ENCODE assay signal across 8 cellular contexts in the genomic region with DNA sequence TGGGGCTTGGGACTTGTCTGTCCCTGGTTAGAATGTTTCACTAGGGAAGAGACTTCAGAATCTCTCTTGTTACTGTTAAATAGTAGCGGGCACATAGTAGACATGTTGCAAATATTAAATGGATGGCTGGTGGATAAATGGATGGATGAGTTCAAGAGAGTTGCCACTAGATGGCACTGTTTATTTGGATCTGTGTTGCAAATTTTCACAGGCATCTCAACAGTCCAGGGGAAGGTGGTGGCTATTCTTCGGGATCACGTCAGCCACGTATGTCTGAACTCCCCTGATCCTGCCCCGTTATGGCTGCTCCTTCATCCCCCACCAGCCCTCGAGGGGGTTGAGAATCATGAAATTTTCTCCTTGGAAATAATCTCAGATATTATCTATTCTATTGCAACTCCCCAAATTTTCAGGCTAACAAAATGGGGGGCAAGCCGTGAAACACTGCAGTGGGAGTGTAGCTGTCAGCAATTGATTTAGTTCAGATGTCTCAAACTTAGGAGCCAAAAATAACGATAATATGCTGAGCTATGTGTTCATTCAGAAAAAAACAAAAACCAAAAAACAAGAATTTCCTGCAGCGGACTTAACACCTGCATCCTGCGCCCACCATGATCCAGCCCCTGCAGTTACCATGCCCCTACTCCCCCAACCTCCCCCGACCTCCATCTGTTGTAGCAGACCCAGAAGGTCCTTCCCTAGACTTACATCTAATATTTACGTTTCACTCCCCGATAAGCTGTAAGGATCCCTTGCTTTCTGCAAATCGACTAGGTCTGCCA. TPM values are rescaled to one million over a fixed set of nuclear protein-coding genes. Genes with fewer than 3 reads are reported as not detected.
DNase-seq lines count a peak whose midpoint lies in the region; ATAC-seq and TF ChIP-seq lines count a peak whose summit lies in the region.

No MANE protein-coding gene starts in this region.

- DNase-seq in COLO668 (lab: John Stamatoyannopoulos, UW; ENCODE audit: unreplicated experiment) (peak; percentile 27), NCI-H187 treated with DMSO at 0.1 percent for 48 hours (lab: John Stamatoyannopoulos, UW) (peak; percentile 37), T-helper 17 cell (peak in 1 of 3 donors; percentile 11), endothelial cell (ENCODE audit: low spot score) (peak; percentile 46), mucosa of gallbladder (ENCODE audit: low spot score) (peak; percentile 64), T1000 (lab: John Stamatoyannopoulos, UW) (no peak)

- H3K9me3 Mint-ChIP-seq in endothelial cell (ENCODE audit: unreplicated experiment) = no peaks in the 10 kb centered on the region

- H3K4me1 Mint-ChIP-seq in T-helper 17 cell (peaks cover 24% of the 10 kb centered on the region), endothelial cell (ENCODE audit: unreplicated experiment) (peaks cover 3% of the 10 kb centered on the region)

- H3K4me3 Mint-ChIP-seq in T-helper 17 cell (peak overlapping the region; percentile 45), endothelial cell (ENCODE audit: unreplicated experiment) (no peak overlapping the region)

- H3K36me3 Mint-ChIP-seq in T-helper 17 cell (ENCODE audit: low read depth) (peaks cover 2% of the 10 kb centered on the region), endothelial cell (ENCODE audit: low read depth, unreplicated experiment) (no peaks in the 10 kb centered on the region)

- TF ChIP-seq CTCF in endothelial cell (IDR thresholded peaks at IDR 0.05; ENCODE audit: unreplicated experiment) = peak; percentile 86

- H3K9me3 ChIP-seq in T-helper 17 cell (ENCODE audit: control insufficient read depth, low read length, poor library complexity, severe bottlenecking) = no peaks in the 10 kb centered on the region

- H3K27me3 Mint-ChIP-seq in T-helper 17 cell (peaks cover 6% of the 10 kb centered on the region), endothelial cell (ENCODE audit: unreplicated experiment) (no peaks in the 10 kb centered on the region)

- H3K27ac Mint-ChIP-seq in T-helper 17 cell (peak overlapping the region; percentile 47), endothelial cell (ENCODE audit: unreplicated experiment) (no peak overlapping the region)

- ATAC-seq in GM18867 (IDR thresholded peaks at IDR 0.05; ENCODE audit: unreplicated experiment) = peak; percentile 91
- peak; percentile 57 for ATAC-seq in HG03025 (IDR thresholded peaks at IDR 0.05; ENCODE audit: low FRiP score, unreplicated experiment)
- peak; percentile 90 for ATAC-seq in T-helper 17 cell

RNA-seq across cellular contexts. Expression of a gene that starts 29.1 kb away (rescaled TPM):
- total RNA-seq in T-helper 17 cell (100 to 1,000 TPM; 117 to 139 TPM), endothelial cell (ENCODE audit: unreplicated experiment) (0.08 TPM), mucosa of gallbladder (20.2 TPM)

RNA-seq across cellular contexts. Expression of a gene that starts 58.9 kb away (rescaled TPM):
- total RNA-seq in T-helper 17 cell = 10 to 100 TPM; 76.6 to 77.9 TPM
- total RNA-seq in endothelial cell (ENCODE audit: unreplicated experiment) = 53.1 TPM
- total RNA-seq in mucosa of gallbladder = 53.5 TPM

Comparison
In these comparisons a context has a peak if more than half of its experiments do, and no peak if none do; other contexts are left out.
1. RNA of a gene that starts 29.1 kb away (total RNA-seq): 117 to 139 TPM in T-helper 17 cell and 20.2 TPM in mucosa of gallbladder (single experiment); 0.08 TPM in endothelial cell (single experiment); every median in the first group is over 10 times any median in the second.
2. Peak in every context shown above with its lines, with median percentiles within 50 percentile points of each other: ATAC-seq.